In genomic region chr5:153559926-153560325, GRCh38 we compare ENCODE assay signal across 20 cellular contexts.
"Had no signal": no experiment of that assay in that cellular context is flagged by ENCODE, and none has a peak within 500 bp of the region (broad histone marks: within the 10 kb centered on the region; RNA-seq: fewer than 3 reads in every experiment).

No MANE protein-coding gene starts in this region.

- H3K27ac ChIP-seq: adrenal gland, body of pancreas, coronary artery, left lung, parathyroid adenoma, thyroid gland, WERI-Rb-1 had no signal

- DNase-seq: activated CD4-positive, alpha-beta memory T cell treated with anti-CD3 and anti-CD28 coated beads, Interleukin-2, amount 10 ng/mL, durations not matched to agents 7 days and 5 days; activated CD4-positive, alpha-beta T cell treated with anti-CD3 and anti-CD28 coated beads for 36 hours; activated effector memory CD4-positive, alpha-beta T cell treated with Interleukin-2 at 50 U/mL for 16 hours; activated naive CD4-positive, alpha-beta T cell treated with anti-CD3 and anti-CD28 coated beads, Interleukin-2, amount 50 U/mL, for 16 hours; activated T-cell treated with anti-CD3 and anti-CD28 coated beads, Interleukin-2, amount 50 U/mL, for 4 hours; adrenal gland; body of pancreas; central memory CD4-positive, alpha-beta T cell; effector CD4-positive, alpha-beta T cell; hippocampal formation; kidney; left lung; mucosa of descending colon; naive thymus-derived CD4-positive, alpha-beta T cell; T-helper 17 cell; thyroid gland; WERI-Rb-1 had no signal

- H3K36me3 ChIP-seq: adrenal gland, left lung, thyroid gland, WERI-Rb-1 had no signal

- H3K4me1 Mint-ChIP-seq: activated CD4-positive, alpha-beta memory T cell treated with anti-CD3 and anti-CD28 coated beads, Interleukin-2, amount 10 ng/mL, durations not matched to agents 7 days and 5 days; stimulated activated effector memory CD8-positive, alpha-beta T cell treated with anti-CD3 and anti-CD28 coated beads, Interleukin-12 subunit alpha, Interleukin-12 subunit beta, amount 100 ng/mL, for 72 hours had no signal

- ATAC-seq: activated CD4-positive, alpha-beta T cell treated with anti-CD3 and anti-CD28 coated beads for 36 hours; activated T-cell treated with anti-CD3 and anti-CD28 coated beads, Interleukin-2, amount 50 U/mL, for 4 hours; body of pancreas; left lung; mucosa of descending colon; naive thymus-derived CD4-positive, alpha-beta T cell; stimulated activated effector memory CD8-positive, alpha-beta T cell treated with anti-CD3 and anti-CD28 coated beads, Interleukin-12 subunit alpha, Interleukin-12 subunit beta, amount 100 ng/mL, for 72 hours; T-helper 17 cell had no signal

- H3K9me3 Mint-ChIP-seq: activated CD4-positive, alpha-beta memory T cell treated with anti-CD3 and anti-CD28 coated beads, Interleukin-2, amount 10 ng/mL, durations not matched to agents 7 days and 5 days; activated T-cell treated with anti-CD3 and anti-CD28 coated beads, Interleukin-2, amount 50 U/mL, for 4 hours; stimulated activated effector memory CD8-positive, alpha-beta T cell treated with anti-CD3 and anti-CD28 coated beads, Interleukin-12 subunit alpha, Interleukin-12 subunit beta, amount 100 ng/mL, for 72 hours had no signal

- H3K27me3 ChIP-seq: adrenal gland, body of pancreas, left lung, thyroid gland had no signal

- H3K4me3 ChIP-seq: adrenal gland, body of pancreas, coronary artery, left lung, mucosa of descending colon, thyroid gland had no signal

- H3K9me3 ChIP-seq: adrenal gland, body of pancreas, left lung, mucosa of descending colon had no signal

- H3K4me1 ChIP-seq: adrenal gland, body of pancreas, left lung, parathyroid adenoma, thyroid gland had no signal

- H3K36me3 Mint-ChIP-seq: naive thymus-derived CD4-positive, alpha-beta T cell; stimulated activated effector memory CD8-positive, alpha-beta T cell treated with anti-CD3 and anti-CD28 coated beads, Interleukin-12 subunit alpha, Interleukin-12 subunit beta, amount 100 ng/mL, for 72 hours had no signal

- H3K4me3 Mint-ChIP-seq: activated CD4-positive, alpha-beta memory T cell treated with anti-CD3 and anti-CD28 coated beads, Interleukin-2, amount 10 ng/mL, durations not matched to agents 7 days and 5 days; activated CD4-positive, alpha-beta T cell treated with anti-CD3 and anti-CD28 coated beads for 36 hours; activated T-cell treated with anti-CD3 and anti-CD28 coated beads, Interleukin-2, amount 50 U/mL, for 4 hours; naive thymus-derived CD4-positive, alpha-beta T cell; stimulated activated effector memory CD8-positive, alpha-beta T cell treated with anti-CD3 and anti-CD28 coated beads, Interleukin-12 subunit alpha, Interleukin-12 subunit beta, amount 100 ng/mL, for 72 hours; T-helper 17 cell had no signal

- H3K27me3 Mint-ChIP-seq: activated CD4-positive, alpha-beta memory T cell treated with anti-CD3 and anti-CD28 coated beads, Interleukin-2, amount 10 ng/mL, durations not matched to agents 7 days and 5 days; activated CD4-positive, alpha-beta T cell treated with anti-CD3 and anti-CD28 coated beads for 36 hours; T-helper 17 cell had no signal

- H3K27ac Mint-ChIP-seq: activated CD4-positive, alpha-beta memory T cell treated with anti-CD3 and anti-CD28 coated beads, Interleukin-2, amount 10 ng/mL, durations not matched to agents 7 days and 5 days; activated CD4-positive, alpha-beta T cell treated with anti-CD3 and anti-CD28 coated beads for 36 hours; naive thymus-derived CD4-positive, alpha-beta T cell; stimulated activated effector memory CD8-positive, alpha-beta T cell treated with anti-CD3 and anti-CD28 coated beads, Interleukin-12 subunit alpha, Interleukin-12 subunit beta, amount 100 ng/mL, for 72 hours; T-helper 17 cell had no signal
